ENCODE assay signal across 9 cellular contexts in genomic region chr1:2545754-2546514, GRCh38. TPM values are rescaled to one million over a fixed set of nuclear protein-coding genes. Genes with fewer than 3 reads are reported as not detected.
DNase-seq lines count a peak whose midpoint lies in the region; ATAC-seq and TF ChIP-seq lines count a peak whose summit lies in the region.
"Had no signal": no experiment of that assay in that cellular context is flagged by ENCODE, and none has a peak within 500 bp of the region (broad histone marks: within the 10 kb centered on the region; RNA-seq: fewer than 3 reads in every experiment).

No MANE protein-coding gene starts in this region.

- no peak overlapping the region for H3K27ac Mint-ChIP-seq in activated naive CD4-positive, alpha-beta T cell treated with anti-CD3 and anti-CD28 coated beads, Interleukin-2, amount 50 U/mL, for 24 hours
- no peak overlapping the region for H3K27ac Mint-ChIP-seq in glutamatergic neuron (ENCODE audit: unreplicated experiment)

- peak; percentile 32 for ATAC-seq in GM21786 (IDR thresholded peaks at IDR 0.05; ENCODE audit: unreplicated experiment)

- H2AFZ ChIP-seq in Loucy (ENCODE audit: low read length): peak overlapping the region; percentile 55

- peak; percentile 63 for TF ChIP-seq POLR2A in transverse colon (IDR thresholded peaks at IDR 0.05)

- peak overlapping the region; percentile 95 for H3K4me2 ChIP-seq in Loucy (ENCODE audit: low read depth, low read length, poor library complexity, severe bottlenecking)

- peaks cover 8% of the 10 kb centered on the region; the same call in 1 of the 2 replicates for H3K79me2 ChIP-seq in Loucy (ENCODE audit: insufficient read depth, low read length)

- in situ Hi-C loops in transverse colon (cut with MboI; ENCODE audit: low pct_ligation_motif_present in 1 of 4, low pct_unique_long_range_greater_than_20kb in 1 of 4, low sequenced_read_pairs in 3 of 4): loop anchor here in 1 of 4 donors (10.0 to 25.0 kb wide), 2 partner anchors 131 to 359 kb away; partner anchors contain the start of genes FAAP20 and PEX10

- H3K4me1 Mint-ChIP-seq in activated naive CD4-positive, alpha-beta T cell treated with anti-CD3 and anti-CD28 coated beads, Interleukin-2, amount 50 U/mL, for 24 hours: peaks cover 26% of the 10 kb centered on the region
- H3K4me1 Mint-ChIP-seq in glutamatergic neuron (ENCODE audit: low read depth, unreplicated experiment): peaks cover 13% of the 10 kb centered on the region

- H3K4me3 ChIP-seq in Loucy (ENCODE audit: low read length, poor library complexity, severe bottlenecking) (peak overlapping the region; percentile 79), transverse colon (peak overlapping the region; percentile 37 to 57 (median 46))

- intact Hi-C loops in transverse colon (cut with DNase I; ENCODE audit: low total_unique reads): loop anchor here (5.0 kb wide), 1 partner anchor 129 kb away; no protein-coding TSS in a partner anchor

- no peaks in the 10 kb centered on the region for H4K20me1 ChIP-seq in Loucy (ENCODE audit: insufficient read depth, low read length, poor library complexity, severe bottlenecking)

- H3K9me3 ChIP-seq in Loucy (ENCODE audit: insufficient read depth, low read depth, low read length) (no peaks in the 10 kb centered on the region), transverse colon (no peaks in the 10 kb centered on the region)

- no peak for TF ChIP-seq CTCF in Loucy (conservative IDR thresholded peaks at IDR 0.05; ENCODE audit: low read length)
- TF ChIP-seq CTCF in glutamatergic neuron (IDR thresholded peaks at IDR 0.05; ENCODE audit: partially characterized antibody, unreplicated experiment): no peak
- no peak for TF ChIP-seq CTCF in transverse colon (IDR thresholded peaks at IDR 0.05)

- H3K27ac ChIP-seq in transverse colon: peak overlapping the region; percentile 95 to 96 (median 96)

- 4% methylated on average over 13 of the region's 43 CpGs; no CpG with 5 or more reads in 1 of the 2 donors for WGBS in transverse colon (ENCODE audit: low coverage in 1 of 2), 2 donors

- H3F3A ChIP-seq in Loucy (ENCODE audit: low read depth): no peaks in the 10 kb centered on the region

- H3K27me3 ChIP-seq in Loucy (ENCODE audit: insufficient read depth, low read length, poor library complexity, severe bottlenecking): no peaks in the 10 kb centered on the region
- H3K27me3 ChIP-seq in transverse colon: peaks cover 3% of the 10 kb centered on the region

- no peaks in the 10 kb centered on the region for H3K27me3 Mint-ChIP-seq in activated naive CD4-positive, alpha-beta T cell treated with anti-CD3 and anti-CD28 coated beads, Interleukin-2, amount 50 U/mL, for 24 hours
- H3K27me3 Mint-ChIP-seq in glutamatergic neuron (ENCODE audit: unreplicated experiment): peaks cover 5% of the 10 kb centered on the region

- peak; percentile 93 for DNase-seq in DMS79 treated with DMSO at 0.1 percent for 48 hours (lab: John Stamatoyannopoulos, UW)
- peak; percentile 88 for DNase-seq in SK-N-DZ (ENCODE audit: low spot score)
- DNase-seq in glutamatergic neuron: peak; percentile 93
- peak; percentile 84 for DNase-seq in pons (ENCODE audit: low spot score)
- peak; percentile 95 for DNase-seq in transverse colon

- peak overlapping the region; percentile 84 for H3K4me3 Mint-ChIP-seq in activated naive CD4-positive, alpha-beta T cell treated with anti-CD3 and anti-CD28 coated beads, Interleukin-2, amount 50 U/mL, for 24 hours
- no peak overlapping the region for H3K4me3 Mint-ChIP-seq in glutamatergic neuron (ENCODE audit: unreplicated experiment)

- H3K4me1 ChIP-seq in Loucy (ENCODE audit: insufficient read depth, low read length, poor library complexity, severe bottlenecking) (peaks cover 28% of the 10 kb centered on the region), transverse colon (peaks cover 23 to 81% (median 65%) of the 10 kb centered on the region in 4 donors)

- H3K36me3 Mint-ChIP-seq in activated naive CD4-positive, alpha-beta T cell treated with anti-CD3 and anti-CD28 coated beads, Interleukin-2, amount 50 U/mL, for 24 hours: no peaks in the 10 kb centered on the region
- H3K36me3 Mint-ChIP-seq in glutamatergic neuron (ENCODE audit: unreplicated experiment): no peaks in the 10 kb centered on the region

- H3K9ac ChIP-seq in Loucy (ENCODE audit: low read depth, low read length, poor library complexity, severe bottlenecking): peak overlapping the region; percentile 88

- H3K9me2 ChIP-seq in Loucy (replicated peaks; ENCODE audit: low read depth, low read length): no peaks in the 10 kb centered on the region

- no peak for TF ChIP-seq EP300 in transverse colon (IDR thresholded peaks at IDR 0.05; ENCODE audit: low read depth)

- H3K36me3 ChIP-seq in Loucy (ENCODE audit: insufficient read depth, low read length) (no peaks in the 10 kb centered on the region), transverse colon (no peaks in the 10 kb centered on the region)

- no peaks in the 10 kb centered on the region for H3K9me3 Mint-ChIP-seq in activated naive CD4-positive, alpha-beta T cell treated with anti-CD3 and anti-CD28 coated beads, Interleukin-2, amount 50 U/mL, for 24 hours
- H3K9me3 Mint-ChIP-seq in glutamatergic neuron (ENCODE audit: unreplicated experiment): peaks cover 2% of the 10 kb centered on the region
- H3K9me3 Mint-ChIP-seq: nephron had no signal

RNA-seq across cellular contexts. Expression of gene TNFRSF14, which starts 10.2 kb away (rescaled TPM):
- polyA plus RNA-seq in SK-N-DZ (2014; cell fraction: cytosol; rRNA removed): 0.49 TPM in 1 of 2 replicates, not detected in the other
- polyA plus RNA-seq in SK-N-DZ (2014; cell fraction: nucleus; rRNA removed): 1.2 and 1.4 TPM in 2 replicates
- 1.2 TPM for total RNA-seq in glutamatergic neuron (ENCODE audit: unreplicated experiment)
- total RNA-seq in transverse colon: 100 to 1,000 TPM; 178 to 758 (median 278) TPM

RNA-seq across cellular contexts. Expression of gene HES5, which starts 15.9 kb away (rescaled TPM):
- not detected in 2 replicates for polyA plus RNA-seq in SK-N-DZ (2014; cell fraction: cytosol; rRNA removed)
- not detected in 2 replicates for polyA plus RNA-seq in SK-N-DZ (2014; cell fraction: nucleus; rRNA removed)
- total RNA-seq in glutamatergic neuron (ENCODE audit: unreplicated experiment): 21.2 TPM
- total RNA-seq in transverse colon: 1 to 10 TPM in 1 of 4 donors, under 1 TPM in 1, not detected in 2; 0.64 to 1.1 TPM

RNA-seq across cellular contexts. Expression of gene PANK4, which starts 19.5 kb away (rescaled TPM):
- polyA plus RNA-seq in SK-N-DZ (2014; cell fraction: cytosol; rRNA removed): 19.0 and 27.4 TPM in 2 replicates
- 86.5 and 95.1 TPM in 2 replicates for polyA plus RNA-seq in SK-N-DZ (2014; cell fraction: nucleus; rRNA removed)
- 58.5 TPM for total RNA-seq in glutamatergic neuron (ENCODE audit: unreplicated experiment)
- total RNA-seq in transverse colon: 10 to 100 TPM; 41.1 to 58.3 (median 47.3) TPM

RNA-seq across cellular contexts. Expression of gene PRXL2B, which starts 40.6 kb away (rescaled TPM):
- 18.7 and 24.5 TPM in 2 replicates for polyA plus RNA-seq in SK-N-DZ (2014; cell fraction: cytosol; rRNA removed)
- polyA plus RNA-seq in SK-N-DZ (2014; cell fraction: nucleus; rRNA removed): 22.0 and 36.4 TPM in 2 replicates
- total RNA-seq in glutamatergic neuron (ENCODE audit: unreplicated experiment) (46.1 TPM), transverse colon (100 to 1,000 TPM in 1 of 4 donors, 10 to 100 TPM in 3; 33.7 to 101 (median 50.1) TPM)

Comparison
In these comparisons a context has a peak if more than half of its experiments do, and no peak if none do; other contexts are left out.
1. Peak in every context shown above with its lines: DNase-seq, ATAC-seq, H3K4me3 ChIP-seq and H3K27ac ChIP-seq.
2. RNA of gene TNFRSF14, which starts 10.2 kb away (total RNA-seq): 178 to 758 TPM in transverse colon; 1.2 TPM in glutamatergic neuron (single experiment); every median in the first group is over 10 times any median in the second.
3. RNA of gene HES5, which starts 15.9 kb away (total RNA-seq): 21.2 TPM in glutamatergic neuron (single experiment); 0.64 to 1.1 TPM in transverse colon; every median in the first group is over 10 times any median in the second.